In genomic region chr1:77682442-77683141, GRCh38 we compare ENCODE assay signal across 7 cellular contexts.
A peak's percentile ranks its signal among the peaks of the same experiment; 100 is the strongest.
DNase-seq lines count a peak whose midpoint lies in the region; ATAC-seq, FAIRE-seq and TF ChIP-seq lines count a peak whose summit lies in the region.

Gene ZZZ3, minus strand, starts transcription at chr1:77682658. Its CDS starts 49,304 bp downstream, at chr1:77633354.

- H3K4me3 ChIP-seq in retinal pigment epithelial cell (ENCODE audit: low read length) = peak within 1 kb of the TSS; percentile 98

- FAIRE-seq in GM18507 (lab: Jason Lieb, UNC) = peak; percentile 94

- DNase-seq in GM18507 (ENCODE audit: extremely low spot score, insufficient read length, low read depth) = peak; percentile 79
- DNase-seq in NCI-H2029 treated with DMSO at 0.1 percent for 48 hours (lab: John Stamatoyannopoulos, UW) = peak; percentile 84
- peak; percentile 93 for DNase-seq in T-helper 9 cell
- DNase-seq in astrocyte of the hippocampus (ENCODE audit: low read depth, low spot score) = peak; percentile 98
- DNase-seq in hippocampal formation (lab: John Stamatoyannopoulos, UW) = peak; percentile 88 to 96
- DNase-seq in retinal pigment epithelial cell (ENCODE audit: low read depth) = peak; percentile 79

- TF ChIP-seq CTCF in retinal pigment epithelial cell (conservative IDR thresholded peaks at IDR 0.05; ENCODE audit: low read depth, low read length) = no peak

- ATAC-seq in HG02981 (IDR thresholded peaks at IDR 0.05; ENCODE audit: unreplicated experiment) = peak; percentile 66

Comparison
In these comparisons a context has a peak if more than half of its experiments do, and no peak if none do; other contexts are left out.
1. Peak in every context shown above with its lines: DNase-seq, ATAC-seq and H3K4me3 ChIP-seq.